Comparison of ENCODE assay signal across 20 cellular contexts in the genomic region with DNA sequence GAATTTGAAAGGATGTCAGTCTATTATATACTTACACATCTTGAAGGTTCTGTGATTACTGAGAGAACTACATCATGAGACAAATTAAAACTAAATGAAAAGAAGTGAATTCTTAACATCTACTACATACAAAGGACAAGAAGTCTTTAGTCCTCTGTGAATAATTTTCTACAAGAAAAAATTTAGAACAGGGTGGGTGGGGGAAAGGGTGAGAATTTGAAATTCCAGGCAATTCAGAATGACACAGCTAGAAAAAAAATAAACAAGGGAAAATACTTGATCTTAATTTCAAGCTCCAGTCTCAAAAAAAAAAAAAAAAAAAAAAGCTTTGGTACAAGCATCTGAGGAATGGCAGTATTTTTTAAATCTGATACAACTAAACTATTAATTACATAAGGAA. TPM values are rescaled to one million over a fixed set of nuclear protein-coding genes. Genes with fewer than 3 reads are reported as not detected.
DNase-seq lines count a peak whose midpoint lies in the region; ATAC-seq and TF ChIP-seq lines count a peak whose summit lies in the region.
"Had no signal": no experiment of that assay in that cellular context is flagged by ENCODE, and none has a peak within 500 bp of the region (broad histone marks: within the 10 kb centered on the region; RNA-seq: fewer than 3 reads in every experiment).

No MANE protein-coding gene starts in this region.

- peaks cover 4% of the 10 kb centered on the region in 2 donors for H3K9me3 Mint-ChIP-seq in activated T-cell treated with anti-CD3 and anti-CD28 coated beads, Interleukin-2, amount 50 U/mL, for 72 hours
- H3K9me3 Mint-ChIP-seq in activated T-cell treated with anti-CD3 and anti-CD28 coated beads, Interleukin-2, amount 50 U/mL, for 4 hours, result peaks cover 9% of the 10 kb centered on the region
- H3K9me3 Mint-ChIP-seq in naive thymus-derived CD8-positive, alpha-beta T cell, result peaks cover 0 to 7% (median 4%) of the 10 kb centered on the region in 9 donors
- H3K9me3 Mint-ChIP-seq in T-helper 2 cell treated with Interferon-gamma antibody and Interleukin-4, amounts not matched to agents 5 μg/mL and 100 μg/mL, for 36 hours, result peaks cover 6% of the 10 kb centered on the region

- TF ChIP-seq CTCF in choroid plexus epithelial cell (conservative IDR thresholded peaks at IDR 0.05; ENCODE audit: low read depth, low read length), result no peak

- CTCF ChIA-PET in HEK293T (lab: Yijun Ruan, JAX), result no interaction called here

- no peaks in the 10 kb centered on the region for H3K27me3 Mint-ChIP-seq in activated T-cell treated with anti-CD3 and anti-CD28 coated beads, Interleukin-2, amount 50 U/mL, for 72 hours (ENCODE audit: low read depth)
- H3K27me3 Mint-ChIP-seq in activated T-cell treated with anti-CD3 and anti-CD28 coated beads, Interleukin-2, amount 50 U/mL, for 4 hours (ENCODE audit: low read depth), result no peaks in the 10 kb centered on the region
- no peaks in the 10 kb centered on the region for H3K27me3 Mint-ChIP-seq in naive thymus-derived CD8-positive, alpha-beta T cell
- H3K27me3 Mint-ChIP-seq in T-helper 2 cell treated with Interferon-gamma antibody and Interleukin-4, amounts not matched to agents 5 μg/mL and 100 μg/mL, for 36 hours (ENCODE audit: low read depth), result no peaks in the 10 kb centered on the region
- H3K27me3 Mint-ChIP-seq: activated naive CD4-positive, alpha-beta T cell treated with anti-CD3 and anti-CD28 coated beads, Interleukin-2, amount 10 ng/mL, durations not matched to agents 7 days and 5 days; memory B cell; naive B cell had no signal

- H3K36me3 Mint-ChIP-seq in activated T-cell treated with anti-CD3 and anti-CD28 coated beads, Interleukin-2, amount 50 U/mL, for 72 hours (ENCODE audit: insufficient read depth in 2 of 2), result peaks cover 9 to 22% of the 10 kb centered on the region in 2 donors
- peaks cover 30% of the 10 kb centered on the region for H3K36me3 Mint-ChIP-seq in activated T-cell treated with anti-CD3 and anti-CD28 coated beads, Interleukin-2, amount 50 U/mL, for 4 hours (ENCODE audit: insufficient read depth)
- peaks cover 7 to 36% (median 22%) of the 10 kb centered on the region in 3 donors for H3K36me3 Mint-ChIP-seq in naive thymus-derived CD8-positive, alpha-beta T cell
- peaks cover 29% of the 10 kb centered on the region for H3K36me3 Mint-ChIP-seq in T-helper 2 cell treated with Interferon-gamma antibody and Interleukin-4, amounts not matched to agents 5 μg/mL and 100 μg/mL, for 36 hours (ENCODE audit: low read depth)

- peaks cover 86% of the 10 kb centered on the region for H3K4me1 Mint-ChIP-seq in activated T-cell treated with anti-CD3 and anti-CD28 coated beads, Interleukin-2, amount 50 U/mL, for 72 hours (ENCODE audit: low read depth)
- peaks cover 83% of the 10 kb centered on the region for H3K4me1 Mint-ChIP-seq in activated T-cell treated with anti-CD3 and anti-CD28 coated beads, Interleukin-2, amount 50 U/mL, for 4 hours (ENCODE audit: low read depth)
- H3K4me1 Mint-ChIP-seq in naive thymus-derived CD8-positive, alpha-beta T cell, result peaks cover 32 to 75% (median 69%) of the 10 kb centered on the region in 4 donors
- peaks cover 33% of the 10 kb centered on the region for H3K4me1 Mint-ChIP-seq in T-helper 2 cell treated with Interferon-gamma antibody and Interleukin-4, amounts not matched to agents 5 μg/mL and 100 μg/mL, for 36 hours (ENCODE audit: low read depth)

- peak overlapping the region; percentile 59 for H3K27ac Mint-ChIP-seq in activated T-cell treated with anti-CD3 and anti-CD28 coated beads, Interleukin-2, amount 50 U/mL, for 72 hours
- peak overlapping the region in 2 of 10 donors; percentile 17 to 39 for H3K27ac Mint-ChIP-seq in naive thymus-derived CD8-positive, alpha-beta T cell
- no peak overlapping the region for H3K27ac Mint-ChIP-seq in T-helper 2 cell treated with Interferon-gamma antibody and Interleukin-4, amounts not matched to agents 5 μg/mL and 100 μg/mL, for 36 hours
- H3K27ac Mint-ChIP-seq: activated naive CD4-positive, alpha-beta T cell treated with anti-CD3 and anti-CD28 coated beads, Interleukin-2, amount 10 ng/mL, durations not matched to agents 7 days and 5 days; T-helper 1 cell treated with Interleukin-12 subunit alpha and Interleukin-12 subunit beta and Interleukin-4 antibody, amounts not matched to agents 30 μg/mL and 1 μg/mL, for 36 hours had no signal

- no peak for DNase-seq in activated T-cell treated with anti-CD3 and anti-CD28 coated beads, Interleukin-2, amount 50 U/mL, for 72 hours
- no peak for DNase-seq in activated T-cell treated with anti-CD3 and anti-CD28 coated beads, Interleukin-2, amount 50 U/mL, for 4 hours
- DNase-seq in choroid plexus epithelial cell (ENCODE audit: low read depth), result peak; percentile 28
- DNase-seq in naive thymus-derived CD8-positive, alpha-beta T cell, result no peak
- DNase-seq in NK-92 (lab: John Stamatoyannopoulos, UW; ENCODE audit: unreplicated experiment), result no peak
- DNase-seq in HEK293T (ENCODE audit: extremely low spot score), result no peak
- DNase-seq in T-helper 2 cell treated with Interferon-gamma antibody and Interleukin-4, amounts not matched to agents 5 μg/mL and 100 μg/mL, for 36 hours (ENCODE audit: low spot score), result no peak
- DNase-seq in NOMO-1 treated with dmso at 0.1 percent for 144 hours (lab: John Stamatoyannopoulos, UW; ENCODE audit: unreplicated experiment), result no peak
- DNase-seq: 8988T; activated CD8-positive, alpha-beta memory T cell treated with anti-CD3 and anti-CD28 coated beads for 24 hours; activated naive CD4-positive, alpha-beta T cell treated with anti-CD3 and anti-CD28 coated beads, Interleukin-2, amount 10 ng/mL, durations not matched to agents 7 days and 5 days; GF-D8; naive B cell; NCI-H526 treated with DMSO at 0.1 percent for 48 hours; occipital lobe; stimulated activated CD4-positive, alpha-beta T cell treated with anti-CD3 and anti-CD28 coated beads, Interleukin-15, amount 100 ng/mL, for 24 hours had no signal

- POLR2A ChIA-PET in naive thymus-derived CD8-positive, alpha-beta T cell (lab: Charles Lee), result no interaction called here
- POLR2A ChIA-PET in HEK293T (lab: Yijun Ruan, JAX), result no interaction called here

- H3K4me3 Mint-ChIP-seq in activated T-cell treated with anti-CD3 and anti-CD28 coated beads, Interleukin-2, amount 50 U/mL, for 72 hours, result no peak overlapping the region
- no peak overlapping the region for H3K4me3 Mint-ChIP-seq in activated T-cell treated with anti-CD3 and anti-CD28 coated beads, Interleukin-2, amount 50 U/mL, for 4 hours
- peak overlapping the region in 6 of 10 donors; percentile 3 to 57 (median 23) for H3K4me3 Mint-ChIP-seq in naive thymus-derived CD8-positive, alpha-beta T cell
- no peak overlapping the region for H3K4me3 Mint-ChIP-seq in T-helper 2 cell treated with Interferon-gamma antibody and Interleukin-4, amounts not matched to agents 5 μg/mL and 100 μg/mL, for 36 hours
- H3K4me3 Mint-ChIP-seq: activated naive CD4-positive, alpha-beta T cell treated with anti-CD3 and anti-CD28 coated beads, Interleukin-2, amount 10 ng/mL, durations not matched to agents 7 days and 5 days; T-helper 1 cell treated with Interleukin-12 subunit alpha and Interleukin-12 subunit beta and Interleukin-4 antibody, amounts not matched to agents 30 μg/mL and 1 μg/mL, for 36 hours had no signal

- no peak overlapping the region for H3K4me3 ChIP-seq in choroid plexus epithelial cell (ENCODE audit: low read depth, low read length)
- H3K4me3 ChIP-seq: right atrium auricular region, tibial nerve had no signal

- no peak for ATAC-seq in activated T-cell treated with anti-CD3 and anti-CD28 coated beads, Interleukin-2, amount 50 U/mL, for 72 hours (replicated peaks in 1 of 2)
- ATAC-seq in activated T-cell treated with anti-CD3 and anti-CD28 coated beads, Interleukin-2, amount 50 U/mL, for 4 hours, result no peak
- ATAC-seq in naive thymus-derived CD8-positive, alpha-beta T cell, result no peak

TF ChIP-seq in HEK293T, 16 proteins besides CTCF, POLR2A, EP300 and RAD21:
- no peak for TF ChIP-seq NFRKB (IDR thresholded peaks at IDR 0.05)

RNA-seq across cellular contexts. Expression of gene CUL3, which starts 15.5 kb away (rescaled TPM):
- total RNA-seq in activated T-cell treated with anti-CD3 and anti-CD28 coated beads, Interleukin-2, amount 50 U/mL, for 72 hours, result 10 to 100 TPM; 61.4 to 68.5 TPM
- total RNA-seq in activated T-cell treated with anti-CD3 and anti-CD28 coated beads, Interleukin-2, amount 50 U/mL, for 4 hours, result 10 to 100 TPM; 83.4 to 88.8 (median 85.2) TPM
- 10 to 100 TPM; 96.5 to 96.8 TPM for total RNA-seq in naive thymus-derived CD8-positive, alpha-beta T cell
- polyA plus RNA-seq in naive thymus-derived CD8-positive, alpha-beta T cell, result 10 to 100 TPM; 20.0 to 57.0 (median 26.1) TPM

Comparison
In these comparisons a context has a peak if more than half of its experiments do, and no peak if none do; other contexts are left out.
1. H3K4me3 Mint-ChIP-seq: peak in naive thymus-derived CD8-positive, alpha-beta T cell (6 of 10); none in activated T-cell treated with anti-CD3 and anti-CD28 coated beads, Interleukin-2, amount 50 U/mL, for 72 hours (0 of 2), activated T-cell treated with anti-CD3 and anti-CD28 coated beads, Interleukin-2, amount 50 U/mL, for 4 hours (single experiment) and T-helper 2 cell treated with Interferon-gamma antibody and Interleukin-4, amounts not matched to agents 5 μg/mL and 100 μg/mL, for 36 hours (single experiment).